1 cellular context compared by ENCODE assay signal in genomic region chr10:43648392-43649148, GRCh38.
A peak's percentile ranks its signal among the peaks of the same experiment; 100 is the strongest.
TF ChIP-seq lines count a peak whose summit lies in the region.

TSS of gene ZNF32 (minus strand) at chr10:43648881. CDS start at chr10:43646133, 2,748 bp downstream.

TF ChIP-seq in GM23338, 12 proteins besides CTCF, POLR2A, EP300 and RAD21 (continued from another document):
- TF ChIP-seq REST (IDR thresholded peaks at IDR 0.05; ENCODE audit: unreplicated experiment): no peak
- TF ChIP-seq CREB1 (CRISPR knock-in tag; IDR thresholded peaks at IDR 0.05; ENCODE audit: low read depth): 0 out of 2 replicates have a peak, but pooled peaks have one; percentile 20
- TF ChIP-seq ZNF331 (CRISPR knock-in tag; IDR thresholded peaks at IDR 0.05; ENCODE audit: low read depth): no peak
- no peak for TF ChIP-seq ZNF114 (CRISPR knock-in tag; IDR thresholded peaks at IDR 0.05)
- no peak for TF ChIP-seq NANOG (IDR thresholded peaks at IDR 0.05; ENCODE audit: borderline replicate concordance)
- peak; percentile 86 for TF ChIP-seq ETS1 (IDR thresholded peaks at IDR 0.05)
- peak; percentile 9 for TF ChIP-seq JUNB (IDR thresholded peaks at IDR 0.05; ENCODE audit: unreplicated experiment)
